ENCODE assay signal across 14 cellular contexts in genomic region chr13:39401756-39402155, GRCh38.
"Had no signal": no experiment of that assay in that cellular context is flagged by ENCODE, and none has a peak within 500 bp of the region (broad histone marks: within the 10 kb centered on the region; RNA-seq: fewer than 3 reads in every experiment).

No MANE protein-coding gene starts in this region.

- ATAC-seq: gastrocnemius medialis had no signal

- H3K27ac ChIP-seq: cardiac muscle cell, gastrocnemius medialis, lower lobe of right lung, tibial nerve had no signal

- H3K27me3 ChIP-seq: gastrocnemius medialis, heart left ventricle, tibial nerve, uterus had no signal

- H3K9me3 ChIP-seq: gastrocnemius medialis, lower lobe of right lung, tibial nerve, uterus had no signal

- H3K36me3 ChIP-seq: cardiac muscle cell, gastrocnemius medialis, heart left ventricle, lower lobe of right lung, tibial nerve, uterus had no signal

- H3K4me1 ChIP-seq: lower lobe of right lung had no signal

- DNase-seq: activated CD4-positive, alpha-beta memory T cell treated with anti-CD3 and anti-CD28 coated beads for 36 hours; activated CD4-positive, alpha-beta T cell treated with anti-CD3 and anti-CD28 coated beads for 36 hours; activated naive CD4-positive, alpha-beta T cell treated with anti-CD3 and anti-CD28 coated beads, Interleukin-2, amount 50 U/mL, for 16 hours; activated T-cell treated with anti-CD3 and anti-CD28 coated beads, Interleukin-2, amount 50 U/mL, for 24 hours; gastrocnemius medialis; heart left ventricle; left cardiac atrium; lower lobe of right lung; occipital lobe; stimulated activated CD4-positive, alpha-beta T cell treated with anti-CD3 and anti-CD28 coated beads, Interleukin-2, amount 100 ng/mL, for 48 hours; stimulated activated naive B cell treated with anti-CD40 and anti-IgM and Interleukin-4, amounts not matched to agents 10 μg/mL and 1 μg/mL and 100 μg/mL, for 72 hours; uterus had no signal

- H3K4me3 ChIP-seq: cardiac muscle cell, gastrocnemius medialis, heart left ventricle, lower lobe of right lung, tibial nerve, uterus had no signal
